Comparison of ENCODE assay signal across 12 cellular contexts in genomic region chr4:105620640-105621323, GRCh38.
DNase-seq lines count a peak whose midpoint lies in the region; ATAC-seq and TF ChIP-seq lines count a peak whose summit lies in the region.
"Had no signal": no experiment of that assay in that cellular context is flagged by ENCODE, and none has a peak within 500 bp of the region (broad histone marks: within the 10 kb centered on the region; RNA-seq: fewer than 3 reads in every experiment).

No MANE protein-coding gene starts in this region.

- peak overlapping the region; percentile 94 for H3K27ac ChIP-seq in VCaP
- H3K27ac ChIP-seq: WERI-Rb-1 had no signal

- H3K27me3 Mint-ChIP-seq in WTC11 (ENCODE audit: low read depth) = no peaks in the 10 kb centered on the region
- H3K27me3 Mint-ChIP-seq: CD4-positive, alpha-beta T cell; IgD-negative memory B cell had no signal

- no peak for ATAC-seq in WTC11

- no peak for TF ChIP-seq CTCF in VCaP (conservative IDR thresholded peaks at IDR 0.05)
- no peak for TF ChIP-seq CTCF in WTC11 (IDR thresholded peaks at IDR 0.05)

- no peak overlapping the region for H3K4me3 Mint-ChIP-seq in WTC11
- H3K4me3 Mint-ChIP-seq: CD4-positive, alpha-beta T cell; IgD-negative memory B cell had no signal

- no peaks in the 10 kb centered on the region for H3K36me3 Mint-ChIP-seq in WTC11
- H3K36me3 Mint-ChIP-seq: IgD-negative memory B cell had no signal

- CTCF ChIA-PET in WTC11 (lab: Charles Lee) = no interaction called here

- peak; percentile 69 for DNase-seq in Daoy (ENCODE audit: low read depth)
- peak; percentile 41 for DNase-seq in HK-2 (ENCODE audit: unreplicated experiment)
- DNase-seq in kidney tubule cell (ENCODE audit: low spot score) = peak; percentile 87
- no peak for DNase-seq in D341Med (ENCODE audit: low spot score)
- DNase-seq in SKM-1 (lab: John Stamatoyannopoulos, UW; ENCODE audit: unreplicated experiment) = no peak
- DNase-seq in WTC11 (ENCODE audit: low spot score) = no peak
- no peak for DNase-seq in NK-92 (lab: John Stamatoyannopoulos, UW; ENCODE audit: unreplicated experiment)
- DNase-seq: activated effector memory CD4-positive, alpha-beta T cell treated with Interleukin-2 at 50 U/mL for 16 hours; CD4-positive, alpha-beta T cell; WERI-Rb-1 had no signal

- H3K9me3 Mint-ChIP-seq in WTC11 = peaks cover 4% of the 10 kb centered on the region; the same call in 1 of the 2 replicates
- H3K9me3 Mint-ChIP-seq: CD4-positive, alpha-beta T cell had no signal

- H3K4me1 Mint-ChIP-seq in WTC11 = peaks cover 5% of the 10 kb centered on the region
- H3K4me1 Mint-ChIP-seq: IgD-negative memory B cell had no signal

- POLR2A ChIA-PET in WTC11 (lab: Charles Lee) = no interaction called here

- no peak overlapping the region for H3K27ac Mint-ChIP-seq in WTC11
- H3K27ac Mint-ChIP-seq: CD4-positive, alpha-beta T cell; IgD-negative memory B cell had no signal

TF ChIP-seq in WTC11, 78 proteins besides CTCF, POLR2A, EP300 and RAD21:
- TF ChIP-seq ZNF121 (CRISPR knock-in tag; IDR thresholded peaks at IDR 0.05) = no peak
- TF ChIP-seq KAT7 (CRISPR knock-in tag; IDR thresholded peaks at IDR 0.05; ENCODE audit: borderline replicate concordance) = no peak
- TF ChIP-seq JUN (CRISPR knock-in tag; IDR thresholded peaks at IDR 0.05) = no peak
- no peak for TF ChIP-seq E2F5 (CRISPR knock-in tag; IDR thresholded peaks at IDR 0.05)
- no peak for TF ChIP-seq GRHL2 (CRISPR knock-in tag; IDR thresholded peaks at IDR 0.05; ENCODE audit: insufficient replicate concordance, severe bottlenecking)
- no peak for TF ChIP-seq ETV6 (CRISPR knock-in tag; IDR thresholded peaks at IDR 0.05)
- TF ChIP-seq SP1 (CRISPR knock-in tag; conservative IDR thresholded peaks at IDR 0.05) = no peak
- no peak for TF ChIP-seq ZNF396 (CRISPR knock-in tag; IDR thresholded peaks at IDR 0.05; ENCODE audit: borderline replicate concordance)
- TF ChIP-seq ZNF532 (CRISPR knock-in tag; IDR thresholded peaks at IDR 0.05; ENCODE audit: borderline replicate concordance) = no peak
- no peak for TF ChIP-seq MXD4 (CRISPR knock-in tag; IDR thresholded peaks at IDR 0.05; ENCODE audit: borderline replicate concordance)
- TF ChIP-seq GTF2I (CRISPR knock-in tag; conservative IDR thresholded peaks at IDR 0.05) = no peak
- no peak for TF ChIP-seq FOXP1 (CRISPR knock-in tag; IDR thresholded peaks at IDR 0.05; ENCODE audit: borderline replicate concordance)
- no peak for TF ChIP-seq FOXJ3 (CRISPR knock-in tag; IDR thresholded peaks at IDR 0.05; ENCODE audit: borderline replicate concordance)
- TF ChIP-seq PRDM15 (CRISPR knock-in tag; IDR thresholded peaks at IDR 0.05) = no peak
- no peak for TF ChIP-seq FOXK1 (CRISPR knock-in tag; IDR thresholded peaks at IDR 0.05)
- no peak for TF ChIP-seq CBFB (CRISPR knock-in tag; IDR thresholded peaks at IDR 0.05; ENCODE audit: low read depth)
- no peak for TF ChIP-seq PRRX2 (CRISPR knock-in tag; IDR thresholded peaks at IDR 0.05)
- TF ChIP-seq IRF1 (CRISPR knock-in tag; IDR thresholded peaks at IDR 0.05) = no peak
- no peak for TF ChIP-seq ZNF219 (CRISPR knock-in tag; IDR thresholded peaks at IDR 0.05; ENCODE audit: borderline replicate concordance)

Comparison
In these comparisons a context has a peak if more than half of its experiments do, and no peak if none do; other contexts are left out.
1. DNase-seq: peak in Daoy (single experiment), HK-2 (single experiment) and kidney tubule cell (single experiment); none in D341Med (single experiment), SKM-1 (single experiment), WTC11 (single experiment) and NK-92 (single experiment).